Comparison of ENCODE assay signal across 8 cellular contexts in the genomic region with DNA sequence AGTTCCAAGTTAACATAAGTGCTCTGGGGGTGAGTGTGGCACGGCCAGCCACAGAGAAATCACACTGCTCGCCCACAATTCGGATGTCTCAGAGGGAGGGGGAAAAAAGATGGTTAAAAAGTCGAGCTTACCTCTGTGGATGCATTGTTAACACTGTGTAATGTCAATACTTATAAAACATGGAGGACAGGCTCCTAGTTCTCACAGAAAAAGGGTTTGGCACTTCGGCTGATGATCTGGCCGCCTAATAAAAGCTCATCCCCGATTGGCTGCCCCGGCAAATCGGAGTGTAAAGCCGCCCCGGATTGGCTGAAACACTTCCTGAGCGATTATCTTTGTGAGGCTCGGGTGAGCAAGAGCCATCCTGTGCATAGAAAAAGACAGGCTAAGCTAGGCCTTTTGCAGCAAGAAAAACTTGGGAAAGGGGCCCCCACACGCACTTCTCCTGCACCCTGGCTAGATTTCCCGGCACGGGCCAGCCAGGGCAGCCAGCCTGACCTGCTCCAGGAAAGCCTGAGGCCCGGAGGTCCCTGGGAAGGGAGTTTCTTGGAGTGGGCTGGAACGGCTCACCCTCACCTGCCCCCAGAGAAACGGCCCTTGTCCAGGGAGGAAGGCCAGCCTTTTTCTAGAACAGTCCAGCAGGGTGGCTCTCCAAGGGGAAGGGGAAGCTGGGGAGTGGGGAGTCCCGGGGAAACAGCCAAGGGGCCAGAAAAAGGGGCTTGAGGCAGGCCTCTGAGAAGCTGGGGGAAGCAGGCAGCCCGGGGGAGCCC. TPM values are rescaled to one million over a fixed set of nuclear protein-coding genes. Genes with fewer than 3 reads are reported as not detected.
DNase-seq lines count a peak whose midpoint lies in the region; ATAC-seq and TF ChIP-seq lines count a peak whose summit lies in the region.

A gene (minus strand): TSS at position 174 of the 770 bp plus-strand sequence. CDS start 29 bp downstream, at position 145.

- intact Hi-C loops in heart left ventricle (cut with DNase I) = loop anchor here in 1 of 10 donors (5.0 kb wide), 1 partner anchor 84 kb away; no protein-coding TSS in a partner anchor

- H3K9me3 Mint-ChIP-seq in progenitor cell of endocrine pancreas (ENCODE audit: low read depth) = no peaks in the 10 kb centered on the region

- peaks cover 35 to 100% (median 98%) of the 10 kb centered on the region in 12 donors for H3K4me1 ChIP-seq in heart left ventricle
- H3K4me1 ChIP-seq in upper lobe of left lung = peaks cover 99 to 100% (median 100%) of the 10 kb centered on the region in 4 donors

- H3K36me3 Mint-ChIP-seq in progenitor cell of endocrine pancreas (ENCODE audit: insufficient read depth) = no peaks in the 10 kb centered on the region

- peak within 1 kb of the TSS; percentile 94 to 99 (median 98) for H3K27ac ChIP-seq in heart left ventricle
- H3K27ac ChIP-seq in upper lobe of left lung = peak within 1 kb of the TSS; percentile 97 to 100 (median 98)

- H3K27ac Mint-ChIP-seq in progenitor cell of endocrine pancreas = peak within 1 kb of the TSS; percentile 99

- no peaks in the 10 kb centered on the region for H3K27me3 Mint-ChIP-seq in progenitor cell of endocrine pancreas

- H3K36me3 ChIP-seq in heart left ventricle (no peaks in the 10 kb centered on the region), upper lobe of left lung (no peaks in the 10 kb centered on the region)

- DNase-seq in GM04503 (ENCODE audit: low read depth) = peak; percentile 81
- peak; percentile 86 for DNase-seq in NCI-H2029 (lab: John Stamatoyannopoulos, UW)
- DNase-seq in T-helper 2 cell = peak; percentile 79 to 96 (median 93)
- DNase-seq in amniotic epithelial cell (ENCODE audit: low read depth) = peak; percentile 91
- DNase-seq in heart left ventricle = peak; percentile 86 to 91 (median 89)
- peak; percentile 92 for DNase-seq in progenitor cell of endocrine pancreas (ENCODE audit: low spot score, unreplicated experiment)
- DNase-seq in upper lobe of left lung = peak; percentile 69 to 93

- ATAC-seq in HG02763 (IDR thresholded peaks at IDR 0.05; ENCODE audit: unreplicated experiment) (peak; percentile 42), heart left ventricle (peak; percentile 40 to 63 (median 57)), upper lobe of left lung (ENCODE audit: low FRiP score in 2 of 2) (peak; percentile 81 to 86)

- WGBS in heart left ventricle, 4 donors = 6 to 11% (median 8%) methylated on average over 21 of the region's 21 CpGs
- 9 to 10% methylated on average over 16 to 21 of the region's 21 CpGs for WGBS in upper lobe of left lung, 2 donors

- TF ChIP-seq CTCF in heart left ventricle (IDR thresholded peaks at IDR 0.05) (no peak), progenitor cell of endocrine pancreas (IDR thresholded peaks at IDR 0.05; ENCODE audit: unreplicated experiment) (no peak), upper lobe of left lung (IDR thresholded peaks at IDR 0.05) (no peak)

- peak within 1 kb of the TSS; percentile 48 for H3K4me3 Mint-ChIP-seq in progenitor cell of endocrine pancreas (ENCODE audit: low read depth)

- peak in 1 of 2 donors; percentile 63 for TF ChIP-seq POLR2A in heart left ventricle (IDR thresholded peaks at IDR 0.05)
- peak in 2 of 4 donors; percentile 44 to 46 for TF ChIP-seq POLR2A in upper lobe of left lung (IDR thresholded peaks at IDR 0.05)

- H3K4me3 ChIP-seq in heart left ventricle = peak within 1 kb of the TSS in 7 of 12 donors; percentile 4 to 47 (median 25)
- H3K4me3 ChIP-seq in upper lobe of left lung = peak within 1 kb of the TSS in 3 of 4 donors; percentile 3 to 32 (median 22)

- peaks cover 53% of the 10 kb centered on the region for H3K4me1 Mint-ChIP-seq in progenitor cell of endocrine pancreas (ENCODE audit: low read depth)

- TF ChIP-seq EP300 in upper lobe of left lung (IDR thresholded peaks at IDR 0.05) = no peak

- H3K9me3 ChIP-seq in heart left ventricle (no peaks in the 10 kb centered on the region), upper lobe of left lung (no peaks in the 10 kb centered on the region)

- H3K27me3 ChIP-seq in heart left ventricle (no peaks in the 10 kb centered on the region), upper lobe of left lung (no peaks in the 10 kb centered on the region)

RNA-seq across cellular contexts. Expression of the gene that starts here (rescaled TPM):
- total RNA-seq in heart left ventricle (10 to 100 TPM; 21.7 to 46.4 (median 28.9) TPM), progenitor cell of endocrine pancreas (100 and 102 TPM in 2 replicates), upper lobe of left lung (100 to 1,000 TPM in 1 of 6 donors, 10 to 100 TPM in 5; 24.6 to 120 (median 51.8) TPM)
- 10 to 100 TPM; 11.3 to 11.9 TPM for polyA plus RNA-seq in heart left ventricle

Comparison
In these comparisons a context has a peak if more than half of its experiments do, and no peak if none do; other contexts are left out.
1. Peak in every context shown above with its lines: DNase-seq, ATAC-seq, H3K4me3 ChIP-seq and H3K27ac ChIP-seq.